Comparison of ENCODE assay signal across 18 cellular contexts in genomic region chr21:16624468-16625102, GRCh38.
DNase-seq lines count a peak whose midpoint lies in the region; ATAC-seq and FAIRE-seq lines count a peak whose summit lies in the region.
"Had no signal": no experiment of that assay in that cellular context is flagged by ENCODE, and none has a peak within 500 bp of the region (broad histone marks: within the 10 kb centered on the region; RNA-seq: fewer than 3 reads in every experiment).

No MANE protein-coding gene starts in this region.

- DNase-seq in DMS 273 (lab: John Stamatoyannopoulos, UW; ENCODE audit: unreplicated experiment) (peak; percentile 44), DMS 273 treated with DMSO at 0.1 percent for 48 hours (lab: John Stamatoyannopoulos, UW) (no peak), NCI-H1092 (lab: John Stamatoyannopoulos, UW) (peak; percentile 88), NCI-H526 (lab: John Stamatoyannopoulos, UW) (peak; percentile 83 to 88), midbrain (lab: John Stamatoyannopoulos, UW) (peak; percentile 14), urothelium cell line (ENCODE audit: low spot score) (no peak), NCI-H146 (lab: John Stamatoyannopoulos, UW) (no peak)
- DNase-seq: activated gamma-delta T cell treated with Interleukin-2 at 50 U/mL for 16 hours; aorta; gastrocnemius medialis; GOT3; MG63; NCI-H524 treated with DMSO at 0.1 percent for 48 hours; stimulated activated CD4-positive, alpha-beta T cell treated with anti-CD3 and anti-CD28 coated beads, Interleukin-2, amount 100 ng/mL, for 48 hours; testis had no signal

- no peak for FAIRE-seq in urothelium cell line (lab: Jason Lieb, UNC)
- FAIRE-seq: colon, GM12891 had no signal

- no peak for ATAC-seq in GM18909 (IDR thresholded peaks at IDR 0.05; ENCODE audit: poor library complexity, unreplicated experiment)
- ATAC-seq: gastrocnemius medialis had no signal

Comparison
In these comparisons a context has a peak if more than half of its experiments do, and no peak if none do; other contexts are left out.
1. DNase-seq: peak in DMS 273 (single experiment), NCI-H1092 (single experiment), NCI-H526 (2 of 2) and midbrain (single experiment); none in DMS 273 treated with DMSO at 0.1 percent for 48 hours (single experiment), urothelium cell line (single experiment) and NCI-H146 (single experiment).